8 cellular contexts compared by ENCODE assay signal in genomic region chr11:12599408-12600143, GRCh38.
DNase-seq lines count a peak whose midpoint lies in the region; ATAC-seq, FAIRE-seq and TF ChIP-seq lines count a peak whose summit lies in the region.

No MANE protein-coding gene starts in this region.

- TF ChIP-seq CTCF in cardiac muscle cell (IDR thresholded peaks at IDR 0.05; ENCODE audit: low read depth, low read length) (peak; percentile 68), smooth muscle cell (IDR thresholded peaks at IDR 0.05; ENCODE audit: borderline replicate concordance, insufficient read depth, poor library complexity, severe bottlenecking) (peak; percentile 68)

- peak overlapping the region; percentile 78 for H2AFZ ChIP-seq in smooth muscle cell (ENCODE audit: low read depth)

- no peak overlapping the region for H3K27ac Mint-ChIP-seq in CD4-positive, CD25-positive, alpha-beta regulatory T cell

- no peak overlapping the region for H3K4me2 ChIP-seq in smooth muscle cell

- no peak overlapping the region for H3K9ac ChIP-seq in smooth muscle cell (ENCODE audit: low read depth)

- peaks cover 2% of the 10 kb centered on the region for H3K27me3 ChIP-seq in CD4-positive, CD25-positive, alpha-beta regulatory T cell (ENCODE audit: control insufficient read depth, insufficient read depth, low read length)
- H3K27me3 ChIP-seq in cardiac muscle cell (no peaks in the 10 kb centered on the region), smooth muscle cell (ENCODE audit: low read depth) (no peaks in the 10 kb centered on the region)

- no peaks in the 10 kb centered on the region for H3K9me3 ChIP-seq in CD4-positive, CD25-positive, alpha-beta regulatory T cell (ENCODE audit: control insufficient read depth in 2 of 2, low read length in 2 of 2)
- H3K9me3 ChIP-seq in cardiac muscle cell (ENCODE audit: low read depth) (no peaks in the 10 kb centered on the region), smooth muscle cell (replicated peaks; ENCODE audit: low read depth) (no peaks in the 10 kb centered on the region)

- no peaks in the 10 kb centered on the region for H4K20me1 ChIP-seq in smooth muscle cell (ENCODE audit: low read depth)

- WGBS in smooth muscle cell (ENCODE audit: low lambda C conversion rate): 53% methylated on average over 15 of the region's 15 CpGs

- H3K79me2 ChIP-seq in smooth muscle cell (ENCODE audit: low read depth): no peaks in the 10 kb centered on the region

- H3K27ac ChIP-seq in CD4-positive, CD25-positive, alpha-beta regulatory T cell (ENCODE audit: insufficient read depth, low read length, poor library complexity, severe bottlenecking): no peak overlapping the region
- no peak overlapping the region for H3K27ac ChIP-seq in cardiac muscle cell
- no peak overlapping the region for H3K27ac ChIP-seq in smooth muscle cell (ENCODE audit: low read depth)

- no peaks in the 10 kb centered on the region for H3K36me3 ChIP-seq in CD4-positive, CD25-positive, alpha-beta regulatory T cell (ENCODE audit: control insufficient read depth, insufficient read depth, low read length)
- no peaks in the 10 kb centered on the region for H3K36me3 ChIP-seq in cardiac muscle cell
- no peaks in the 10 kb centered on the region for H3K36me3 ChIP-seq in smooth muscle cell (ENCODE audit: low read depth)

- no peak overlapping the region for H3K4me3 Mint-ChIP-seq in CD4-positive, CD25-positive, alpha-beta regulatory T cell

- no peak for FAIRE-seq in RCC 7860 (lab: Jason Lieb, UNC)

- H3K4me1 ChIP-seq in CD4-positive, CD25-positive, alpha-beta regulatory T cell (ENCODE audit: control insufficient read depth, insufficient read depth, low read length, poor library complexity, severe bottlenecking): no peaks in the 10 kb centered on the region
- H3K4me1 ChIP-seq in cardiac muscle cell (ENCODE audit: low read depth): peaks cover 14% of the 10 kb centered on the region
- no peaks in the 10 kb centered on the region for H3K4me1 ChIP-seq in smooth muscle cell (ENCODE audit: low read depth)

- peaks cover 10 to 20% (median 13%) of the 10 kb centered on the region in 4 donors for H3K4me1 Mint-ChIP-seq in CD4-positive, CD25-positive, alpha-beta regulatory T cell

- H3K36me3 Mint-ChIP-seq in CD4-positive, CD25-positive, alpha-beta regulatory T cell: no peaks in the 10 kb centered on the region

- no peak for ATAC-seq in CD4-positive, CD25-positive, alpha-beta regulatory T cell (ENCODE audit: low read depth in 2 of 2)
- ATAC-seq in GM21529 (IDR thresholded peaks at IDR 0.05; ENCODE audit: unreplicated experiment): peak; percentile 74
- no peak for ATAC-seq in HG03135 (IDR thresholded peaks at IDR 0.05; ENCODE audit: unreplicated experiment)

- H3K4me3 ChIP-seq in CD4-positive, CD25-positive, alpha-beta regulatory T cell (ENCODE audit: low read depth, low read length): no peak overlapping the region
- no peak overlapping the region for H3K4me3 ChIP-seq in cardiac muscle cell
- H3K4me3 ChIP-seq in smooth muscle cell: no peak overlapping the region

- DNase-seq in CD4-positive, CD25-positive, alpha-beta regulatory T cell: peak in 2 of 3 donors; percentile 19 to 32
- DNase-seq in NCI-H69 (lab: John Stamatoyannopoulos, UW) (peak; percentile 79), cardiac muscle cell (ENCODE audit: low read depth in 1 of 2, low spot score in 1 of 2) (peak; percentile 33 to 55), smooth muscle cell (lab: John Stamatoyannopoulos, UW; ENCODE audit: unreplicated experiment) (no peak), RCC 7860 (ENCODE audit: low spot score) (no peak)
- DNase-seq in activated T-cell treated with anti-CD3 and anti-CD28 coated beads, Interleukin-2, amount 50 U/mL, for 48 hours: peak; percentile 68 to 71

- peaks cover 18% of the 10 kb centered on the region for H3K27me3 Mint-ChIP-seq in CD4-positive, CD25-positive, alpha-beta regulatory T cell

- peaks cover 0 to 9% (median 0%) of the 10 kb centered on the region in 7 donors for H3K9me3 Mint-ChIP-seq in CD4-positive, CD25-positive, alpha-beta regulatory T cell

- H3F3A ChIP-seq in smooth muscle cell (ENCODE audit: low read depth): peaks cover 11% of the 10 kb centered on the region

Comparison
In these comparisons a context has a peak if more than half of its experiments do, and no peak if none do; other contexts are left out.
1. DNase-seq: peak in CD4-positive, CD25-positive, alpha-beta regulatory T cell (2 of 3), NCI-H69 (single experiment), activated T-cell treated with anti-CD3 and anti-CD28 coated beads, Interleukin-2, amount 50 U/mL, for 48 hours (2 of 2) and cardiac muscle cell (2 of 2); none in smooth muscle cell (single experiment) and RCC 7860 (single experiment).